In the genomic region with DNA sequence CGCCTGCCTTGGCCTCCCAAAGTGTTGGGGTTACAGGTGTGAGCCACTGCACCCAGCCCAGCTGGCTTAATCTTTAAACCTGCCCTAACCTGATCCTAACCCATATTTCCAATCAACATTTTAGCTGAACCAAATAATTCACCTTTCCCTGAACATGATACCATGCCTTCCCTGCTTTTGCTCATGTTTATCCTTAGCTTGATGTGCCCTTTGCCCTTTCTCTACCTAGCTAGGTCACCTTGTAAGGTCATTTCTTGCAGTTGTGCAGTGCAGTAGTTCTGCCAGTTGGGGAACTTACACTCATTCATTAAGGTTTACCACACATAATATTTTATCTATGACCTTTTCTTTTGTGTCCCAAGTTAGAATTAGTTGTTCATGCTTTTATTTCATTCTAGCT, we compare ENCODE assay signal across 17 cellular contexts. TPM values are rescaled to one million over a fixed set of nuclear protein-coding genes. Genes with fewer than 3 reads are reported as not detected.
DNase-seq lines count a peak whose midpoint lies in the region; ATAC-seq, FAIRE-seq and TF ChIP-seq lines count a peak whose summit lies in the region.
"Had no signal": no experiment of that assay in that cellular context is flagged by ENCODE, and none has a peak within 500 bp of the region (broad histone marks: within the 10 kb centered on the region; RNA-seq: fewer than 3 reads in every experiment).

No MANE protein-coding gene starts in this region.

- no peak for TF ChIP-seq CTCF in A673 (conservative IDR thresholded peaks at IDR 0.05; ENCODE audit: low read depth, low read length)
- 0 out of 2 replicates have a peak, but pooled peaks have one; percentile 17 for TF ChIP-seq CTCF in HFFc6 (IDR thresholded peaks at IDR 0.05)
- TF ChIP-seq CTCF in HepG2 (CRISPR knock-in tag; IDR thresholded peaks at IDR 0.05), result no peak
- no peak for TF ChIP-seq CTCF in omental fat pad (IDR thresholded peaks at IDR 0.05)

- no peak for TF ChIP-seq EP300 in HepG2 (IDR thresholded peaks at IDR 0.05; ENCODE audit: low read depth in 2 of 2, low read length in 2 of 2)
- TF ChIP-seq EP300 in HepG2 (CRISPR knock-in tag; IDR thresholded peaks at IDR 0.05; ENCODE audit: borderline replicate concordance), result no peak

- ATAC-seq in HepG2, result no peak
- ATAC-seq in omental fat pad (ENCODE audit: low FRiP score), result no peak
- ATAC-seq in GM18868 (IDR thresholded peaks at IDR 0.05; ENCODE audit: unreplicated experiment), result no peak
- ATAC-seq: GM12878, HCT116 had no signal

- peaks cover 49% of the 10 kb centered on the region for H3K36me3 ChIP-seq in A673 (ENCODE audit: insufficient read depth, low read length, poor library complexity, severe bottlenecking)
- H3K36me3 ChIP-seq in SK-N-MC (ENCODE audit: insufficient read depth, low read length), result peaks cover 80% of the 10 kb centered on the region
- H3K36me3 ChIP-seq in HepG2 (replicated peaks in 1 of 2; ENCODE audit: control insufficient read depth in 1 of 2, insufficient read depth in 2 of 2, low read length in 2 of 2), result peaks cover 1 to 33% of the 10 kb centered on the region in 2 experiments; a peak in 4 of 5 replicates

- in situ Hi-C loops in HepG2 (cut with HindIII; ENCODE audit: extremely low pct_ligation_motif_present, low pct_unique_long_range_greater_than_20kb), result no loop called here

- TF ChIP-seq RAD21 in HepG2 (CRISPR knock-in tag; IDR thresholded peaks at IDR 0.05), result no peak

- H3K27ac Mint-ChIP-seq in HFFc6, result peak overlapping the region; percentile 12
- H3K27ac Mint-ChIP-seq: B cell had no signal

- BruUV-seq in A673 (replicated peaks; lab: Mats Ljungman, UMichigan), result no TSS peak
- no TSS peak for BruUV-seq in HepG2 (replicated peaks; lab: Mats Ljungman, UMichigan)

- H3K27ac ChIP-seq in A673 (ENCODE audit: low read depth, low read length, poor library complexity, severe bottlenecking) (peak overlapping the region; percentile 12), SK-N-MC (peak overlapping the region; percentile 34; the same call in 1 of the 2 replicates), HepG2 (ENCODE audit: extremely low read length, insufficient read depth, low read length) (no peak overlapping the region)

- WGBS in HepG2 (ENCODE audit: low lambda C conversion rate), result 89% methylated on average over 1 of the region's 1 CpG

- H4K20me1 ChIP-seq in HepG2 (ENCODE audit: insufficient read depth, low read length), result peaks cover 15% of the 10 kb centered on the region; the same call in 1 of the 2 replicates

- H3K27me3 ChIP-seq in A673 (replicated peaks; ENCODE audit: insufficient read depth, low read depth, low read length, poor library complexity) (no peaks in the 10 kb centered on the region), HepG2 (ENCODE audit: control insufficient read depth in 1 of 2, insufficient read depth in 2 of 2, low read length in 2 of 2) (no peaks in the 10 kb centered on the region; a peak in 1 of 5 replicates)

- peaks cover 62% of the 10 kb centered on the region for H3K36me3 Mint-ChIP-seq in HFFc6 (ENCODE audit: low read depth)

- CTCF ChIA-PET in A673 (lab: Charles Lee), result no interaction called here
- CTCF ChIA-PET in HepG2 (lab: Yijun Ruan, JAX; ENCODE audit: low intra/inter-chr PET ratio, low total read pairs), result no interaction called here

- no peak for FAIRE-seq in HepG2 (lab: Jason Lieb, UNC)
- FAIRE-seq: GM12878, GM18507, GM19239 had no signal

- no peak overlapping the region for H2AFZ ChIP-seq in HepG2 (ENCODE audit: low read length)

- H3K4me3 ChIP-seq in A673 (ENCODE audit: low read depth, low read length, poor library complexity, severe bottlenecking) (no peak overlapping the region), SK-N-MC (no peak overlapping the region), HepG2 (replicated peaks in 1 of 3; ENCODE audit: insufficient read depth in 1 of 3, low read depth in 2 of 3, low read length in 3 of 3) (no peak overlapping the region)
- H3K4me3 ChIP-seq: GM12878 had no signal

- H3K4me1 ChIP-seq in A673 (ENCODE audit: insufficient read depth, low read length, poor library complexity, severe bottlenecking), result peaks cover 31% of the 10 kb centered on the region
- peaks cover 43% of the 10 kb centered on the region for H3K4me1 ChIP-seq in HepG2 (ENCODE audit: insufficient read depth, low read length)

- no peaks in the 10 kb centered on the region for H3K9me3 ChIP-seq in A673 (ENCODE audit: low read depth, low read length, poor library complexity, severe bottlenecking)
- H3K9me3 ChIP-seq in SK-N-MC (ENCODE audit: low read depth, low read length), result no peaks in the 10 kb centered on the region
- no peaks in the 10 kb centered on the region for H3K9me3 ChIP-seq in HepG2 (ENCODE audit: low read length)

- POLR2A ChIA-PET in A673 (lab: Charles Lee; ENCODE audit: low non-redundant PET) (no interaction called here), HepG2 (lab: Yijun Ruan, JAX) (no interaction called here)

- TF ChIP-seq POLR2A in HepG2 (IDR thresholded peaks at IDR 0.05; ENCODE audit: insufficient read depth in 1 of 2, low read depth in 2 of 2, low read length in 2 of 2), result no peak

- intact Hi-C loops in A673 (cut with micrococcal nuclease; ENCODE audit: unreplicated experiment) (no loop called here), HepG2 (cut with micrococcal nuclease; ENCODE audit: unreplicated experiment) (no loop called here)

- no peak overlapping the region for H3K4me3 Mint-ChIP-seq in HFFc6
- H3K4me3 Mint-ChIP-seq: B cell; CD4-positive, alpha-beta memory T cell had no signal

- peaks cover 70% of the 10 kb centered on the region for H3K79me2 ChIP-seq in HepG2 (ENCODE audit: insufficient read depth, low read length)

- no peak overlapping the region for H3K4me2 ChIP-seq in HepG2 (ENCODE audit: low read depth, low read length)

- H3K4me1 Mint-ChIP-seq in HFFc6 (ENCODE audit: low read depth), result peaks cover 87% of the 10 kb centered on the region

- H3K27me3 Mint-ChIP-seq in HFFc6 (ENCODE audit: insufficient read depth), result peaks cover 2% of the 10 kb centered on the region
- H3K27me3 Mint-ChIP-seq: B cell; CD4-positive, alpha-beta memory T cell had no signal

- peak overlapping the region; percentile 11 for H3K9ac ChIP-seq in SK-N-MC (ENCODE audit: insufficient read length)
- no peak overlapping the region for H3K9ac ChIP-seq in HepG2 (ENCODE audit: insufficient read depth, low read depth, low read length)

- H3K9me3 Mint-ChIP-seq in HFFc6, result no peaks in the 10 kb centered on the region
- H3K9me3 Mint-ChIP-seq: CD4-positive, alpha-beta memory T cell had no signal

- DNase-seq in A673 (ENCODE audit: low spot score) (no peak), HFFc6 (no peak), SK-N-MC (ENCODE audit: low read depth, low spot score) (no peak), HepG2 (ENCODE audit: low spot score) (no peak), omental fat pad (ENCODE audit: low spot score) (no peak)
- DNase-seq in activated T-cell treated with anti-CD3 and anti-CD28 coated beads, Interleukin-2, amount 50 U/mL, for 1 hour, result no peak
- DNase-seq: 8988T; ACHN; C1 segment of cervical spinal cord; CD4-positive, alpha-beta memory T cell; DMS79 had no signal

TF ChIP-seq in HepG2, 621 proteins besides CTCF, POLR2A, EP300 and RAD21 (continues in another document):
- TF ChIP-seq HNF4A (CRISPR knock-in tag; IDR thresholded peaks at IDR 0.05) (0 out of 2 replicates have a peak, but pooled peaks have one; percentile 10), ZMAT5 (CRISPR knock-in tag; IDR thresholded peaks at IDR 0.05; ENCODE audit: borderline replicate concordance, low read depth) (no peak), ZNF660 (CRISPR knock-in tag; IDR thresholded peaks at IDR 0.05; ENCODE audit: borderline replicate concordance, low read depth) (no peak), ZSCAN25 (CRISPR knock-in tag; IDR thresholded peaks at IDR 0.05) (no peak)
- TF ChIP-seq, protein P1, sequence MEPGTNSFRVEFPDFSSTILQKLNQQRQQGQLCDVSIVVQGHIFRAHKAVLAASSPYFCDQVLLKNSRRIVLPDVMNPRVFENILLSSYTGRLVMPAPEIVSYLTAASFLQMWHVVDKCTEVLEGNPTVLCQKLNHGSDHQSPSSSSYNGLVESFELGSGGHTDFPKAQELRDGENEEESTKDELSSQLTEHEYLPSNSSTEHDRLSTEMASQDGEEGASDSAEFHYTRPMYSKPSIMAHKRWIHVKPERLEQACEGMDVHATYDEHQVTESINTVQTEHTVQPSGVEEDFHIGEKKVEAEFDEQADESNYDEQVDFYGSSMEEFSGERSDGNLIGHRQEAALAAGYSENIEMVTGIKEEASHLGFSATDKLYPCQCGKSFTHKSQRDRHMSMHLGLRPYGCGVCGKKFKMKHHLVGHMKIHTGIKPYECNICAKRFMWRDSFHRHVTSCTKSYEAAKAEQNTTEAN (CRISPR knock-in tag; conservative IDR thresholded peaks at IDR 0.05), result no peak

RNA-seq across cellular contexts. Expression of gene UAP1, which starts 5.3 kb away (rescaled TPM):
- total RNA-seq in A673 (2021) (122 and 152 TPM in 2 replicates), HepG2 (2016; rRNA removed; fragmentation: Illumina TruSeq; extraction: Trizol) (117 and 162 TPM in 2 replicates), omental fat pad (100 to 1,000 TPM; 157 to 485 (median 258) TPM)
- 100 to 1,000 TPM; 105 to 192 (median 117) TPM for total RNA-seq in HFFc6 (2021; fragmentation: NEBNext Ultra II Directional; extraction: Animal tissue kit (Norgen Biotek cat#: 25700))
- total RNA-seq in HepG2 (2016; cell fraction: cytosol; rRNA removed; fragmentation: Illumina TruSeq; extraction: Trizol; ENCODE audit: low read depth), result 62.4 and 68.0 TPM in 2 replicates
- total RNA-seq in HepG2 (2016; cell fraction: insoluble cytoplasmic fraction; rRNA removed; fragmentation: Illumina TruSeq; extraction: Trizol), result 109 and 140 TPM in 2 replicates
- 135 and 144 TPM in 2 replicates for total RNA-seq in HepG2 (2016; cell fraction: membrane; rRNA removed; fragmentation: Illumina TruSeq; extraction: Trizol)
- 66.8 and 67.6 TPM in 2 replicates for total RNA-seq in HepG2 (2016; cell fraction: nucleus; rRNA removed; fragmentation: Illumina TruSeq; extraction: Trizol)
- polyA plus RNA-seq in HepG2 (2011; rRNA removed), result 37.9 and 48.4 TPM in 2 replicates
- polyA plus RNA-seq in HepG2 (2011; cell fraction: cytosol; rRNA removed), result 20.2 and 33.8 TPM in 2 replicates
- polyA plus RNA-seq in HepG2 (2011; cell fraction: nucleus; rRNA removed), result 18.1 and 22.9 TPM in 2 replicates
- polyA plus RNA-seq in HepG2 (2012), result 51.4 and 61.8 TPM in 2 replicates
- polyA plus RNA-seq in HepG2 (2016; cell fraction: cytosol; fragmentation: Illumina TruSeq; extraction: Trizol; ENCODE audit: low read depth), result 57.2 and 59.6 TPM in 2 replicates
- 107 and 111 TPM in 2 replicates for polyA plus RNA-seq in HepG2 (2016; cell fraction: insoluble cytoplasmic fraction; fragmentation: Illumina TruSeq; extraction: Trizol; ENCODE audit: low read depth)
- polyA plus RNA-seq in HepG2 (2016; cell fraction: membrane; fragmentation: Illumina TruSeq; extraction: Trizol; ENCODE audit: low read depth), result 89.8 and 91.7 TPM in 2 replicates
- 62.8 and 91.5 TPM in 2 replicates for polyA plus RNA-seq in HepG2 (2016; cell fraction: nucleus; fragmentation: Illumina TruSeq; extraction: Trizol; ENCODE audit: insufficient read depth, low read depth)
- polyA minus RNA-seq in HepG2 (2011; rRNA and poly(A)+ RNA removed; ENCODE audit: low replicate concordance), result 19.0 and 32.6 TPM in 2 replicates
- polyA minus RNA-seq in HepG2 (2011; cell fraction: cytosol; rRNA and poly(A)+ RNA removed), result 27.3 and 28.9 TPM in 2 replicates
- 69.6 and 72.4 TPM in 2 replicates for polyA minus RNA-seq in HepG2 (2011; cell fraction: nucleus; rRNA and poly(A)+ RNA removed)
